In the genomic region with DNA sequence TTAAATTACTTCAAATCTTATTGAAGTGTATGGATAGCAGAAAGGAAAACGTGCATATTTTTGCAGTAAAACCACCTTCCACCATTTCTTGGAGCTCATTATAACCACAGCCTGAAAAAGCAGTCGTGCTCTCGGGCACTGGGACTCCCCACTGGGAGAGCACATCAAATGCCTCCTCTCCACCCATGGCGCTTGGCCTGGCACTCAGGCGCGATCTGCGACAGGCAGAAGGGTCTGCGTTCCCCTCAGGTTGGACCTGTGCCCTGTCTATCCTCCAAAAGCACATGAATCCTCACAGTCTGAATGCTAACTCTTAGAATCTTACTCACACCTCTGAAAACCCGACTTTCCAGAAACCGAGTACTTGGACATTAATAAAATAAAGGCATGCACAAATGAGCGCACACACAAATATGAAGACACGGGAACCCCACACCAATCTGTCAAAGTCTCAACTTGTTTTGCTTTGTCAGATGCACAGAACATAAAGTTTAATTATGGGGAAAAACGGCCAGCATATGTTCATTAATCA, we compare ENCODE assay signal across 1 cellular context.
A peak's percentile ranks its signal among the peaks of the same experiment; 100 is the strongest.
TF ChIP-seq lines count a peak whose summit lies in the region.

No MANE protein-coding gene starts in this region.

TF ChIP-seq in HepG2, 621 proteins besides CTCF, POLR2A, EP300 and RAD21:
- TF ChIP-seq HIVEP1 (CRISPR knock-in tag; IDR thresholded peaks at IDR 0.05) (no peak), ZNF772 (CRISPR knock-in tag; IDR thresholded peaks at IDR 0.05) (no peak), PPARG (CRISPR knock-in tag; conservative IDR thresholded peaks at IDR 0.05) (no peak), RBM22 (optimal IDR thresholded peaks at IDR 0.05; ENCODE audit: low read length) (peak; percentile 35), MAF1 (CRISPR knock-in tag; IDR thresholded peaks at IDR 0.05; ENCODE audit: borderline replicate concordance) (no peak), ZC3H13 (CRISPR knock-in tag; IDR thresholded peaks at IDR 0.05) (no peak)
- TF ChIP-seq, protein P1, sequence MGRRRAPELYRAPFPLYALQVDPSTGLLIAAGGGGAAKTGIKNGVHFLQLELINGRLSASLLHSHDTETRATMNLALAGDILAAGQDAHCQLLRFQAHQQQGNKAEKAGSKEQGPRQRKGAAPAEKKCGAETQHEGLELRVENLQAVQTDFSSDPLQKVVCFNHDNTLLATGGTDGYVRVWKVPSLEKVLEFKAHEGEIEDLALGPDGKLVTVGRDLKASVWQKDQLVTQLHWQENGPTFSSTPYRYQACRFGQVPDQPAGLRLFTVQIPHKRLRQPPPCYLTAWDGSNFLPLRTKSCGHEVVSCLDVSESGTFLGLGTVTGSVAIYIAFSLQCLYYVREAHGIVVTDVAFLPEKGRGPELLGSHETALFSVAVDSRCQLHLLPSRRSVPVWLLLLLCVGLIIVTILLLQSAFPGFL (CRISPR knock-in tag; IDR thresholded peaks at IDR 0.05), result no peak
- TF ChIP-seq, protein P2, sequence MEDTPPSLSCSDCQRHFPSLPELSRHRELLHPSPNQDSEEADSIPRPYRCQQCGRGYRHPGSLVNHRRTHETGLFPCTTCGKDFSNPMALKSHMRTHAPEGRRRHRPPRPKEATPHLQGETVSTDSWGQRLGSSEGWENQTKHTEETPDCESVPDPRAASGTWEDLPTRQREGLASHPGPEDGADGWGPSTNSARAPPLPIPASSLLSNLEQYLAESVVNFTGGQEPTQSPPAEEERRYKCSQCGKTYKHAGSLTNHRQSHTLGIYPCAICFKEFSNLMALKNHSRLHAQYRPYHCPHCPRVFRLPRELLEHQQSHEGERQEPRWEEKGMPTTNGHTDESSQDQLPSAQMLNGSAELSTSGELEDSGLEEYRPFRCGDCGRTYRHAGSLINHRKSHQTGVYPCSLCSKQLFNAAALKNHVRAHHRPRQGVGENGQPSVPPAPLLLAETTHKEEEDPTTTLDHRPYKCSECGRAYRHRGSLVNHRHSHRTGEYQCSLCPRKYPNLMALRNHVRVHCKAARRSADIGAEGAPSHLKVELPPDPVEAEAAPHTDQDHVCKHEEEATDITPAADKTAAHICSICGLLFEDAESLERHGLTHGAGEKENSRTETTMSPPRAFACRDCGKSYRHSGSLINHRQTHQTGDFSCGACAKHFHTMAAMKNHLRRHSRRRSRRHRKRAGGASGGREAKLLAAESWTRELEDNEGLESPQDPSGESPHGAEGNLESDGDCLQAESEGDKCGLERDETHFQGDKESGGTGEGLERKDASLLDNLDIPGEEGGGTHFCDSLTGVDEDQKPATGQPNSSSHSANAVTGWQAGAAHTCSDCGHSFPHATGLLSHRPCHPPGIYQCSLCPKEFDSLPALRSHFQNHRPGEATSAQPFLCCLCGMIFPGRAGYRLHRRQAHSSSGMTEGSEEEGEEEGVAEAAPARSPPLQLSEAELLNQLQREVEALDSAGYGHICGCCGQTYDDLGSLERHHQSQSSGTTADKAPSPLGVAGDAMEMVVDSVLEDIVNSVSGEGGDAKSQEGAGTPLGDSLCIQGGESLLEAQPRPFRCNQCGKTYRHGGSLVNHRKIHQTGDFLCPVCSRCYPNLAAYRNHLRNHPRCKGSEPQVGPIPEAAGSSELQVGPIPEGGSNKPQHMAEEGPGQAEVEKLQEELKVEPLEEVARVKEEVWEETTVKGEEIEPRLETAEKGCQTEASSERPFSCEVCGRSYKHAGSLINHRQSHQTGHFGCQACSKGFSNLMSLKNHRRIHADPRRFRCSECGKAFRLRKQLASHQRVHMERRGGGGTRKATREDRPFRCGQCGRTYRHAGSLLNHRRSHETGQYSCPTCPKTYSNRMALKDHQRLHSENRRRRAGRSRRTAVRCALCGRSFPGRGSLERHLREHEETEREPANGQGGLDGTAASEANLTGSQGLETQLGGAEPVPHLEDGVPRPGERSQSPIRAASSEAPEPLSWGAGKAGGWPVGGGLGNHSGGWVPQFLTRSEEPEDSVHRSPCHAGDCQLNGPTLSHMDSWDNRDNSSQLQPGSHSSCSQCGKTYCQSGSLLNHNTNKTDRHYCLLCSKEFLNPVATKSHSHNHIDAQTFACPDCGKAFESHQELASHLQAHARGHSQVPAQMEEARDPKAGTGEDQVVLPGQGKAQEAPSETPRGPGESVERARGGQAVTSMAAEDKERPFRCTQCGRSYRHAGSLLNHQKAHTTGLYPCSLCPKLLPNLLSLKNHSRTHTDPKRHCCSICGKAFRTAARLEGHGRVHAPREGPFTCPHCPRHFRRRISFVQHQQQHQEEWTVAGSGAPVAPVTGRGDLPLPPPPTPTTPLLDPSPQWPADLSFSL (CRISPR knock-in tag; IDR thresholded peaks at IDR 0.05), result no peak
